8 cellular contexts compared by ENCODE assay signal in genomic region chr6:44270526-44271405, GRCh38. TPM values are rescaled to one million over a fixed set of nuclear protein-coding genes. Genes with fewer than 3 reads are reported as not detected.
DNase-seq lines count a peak whose midpoint lies in the region; ATAC-seq and TF ChIP-seq lines count a peak whose summit lies in the region.

No MANE protein-coding gene starts in this region.

- H3K4me3 ChIP-seq in CD4-positive, CD25-positive, alpha-beta regulatory T cell (ENCODE audit: low read depth, low read length) = no peak overlapping the region
- H3K4me3 ChIP-seq in adipocyte (ENCODE audit: low read length) (no peak overlapping the region), testis (peak overlapping the region in 1 of 2 donors; percentile 41)

- no peak for ATAC-seq in CD4-positive, CD25-positive, alpha-beta regulatory T cell (ENCODE audit: low read depth in 2 of 2)
- ATAC-seq in naive B cell (ENCODE audit: low read depth in 2 of 2) (no peak), GM21515 (IDR thresholded peaks at IDR 0.05; ENCODE audit: unreplicated experiment) (no peak)

- WGBS in testis, 2 donors = 4 to 8% methylated on average over 7 to 23 of the region's 90 CpGs

- TF ChIP-seq POLR2A in testis (IDR thresholded peaks at IDR 0.05) = no peak

- intact Hi-C loops in testis (cut with DNase I; ENCODE audit: low total_unique reads) = no loop called here

- H3K4me3 Mint-ChIP-seq in CD4-positive, CD25-positive, alpha-beta regulatory T cell = peak overlapping the region; percentile 43 to 78 (median 70)
- H3K4me3 Mint-ChIP-seq in IgD-negative memory B cell (peak overlapping the region; percentile 53 to 83 (median 76)), naive B cell (peak overlapping the region; percentile 53 to 92 (median 78))

- peaks cover 3% of the 10 kb centered on the region for H3K36me3 Mint-ChIP-seq in CD4-positive, CD25-positive, alpha-beta regulatory T cell
- no peaks in the 10 kb centered on the region for H3K36me3 Mint-ChIP-seq in IgD-negative memory B cell
- H3K36me3 Mint-ChIP-seq in naive B cell = peaks cover 0 to 5% of the 10 kb centered on the region in 2 donors

- peaks cover 0 to 37% (median 15%) of the 10 kb centered on the region in 4 donors for H3K4me1 Mint-ChIP-seq in CD4-positive, CD25-positive, alpha-beta regulatory T cell
- H3K4me1 Mint-ChIP-seq in IgD-negative memory B cell = peaks cover 16 to 20% (median 20%) of the 10 kb centered on the region in 3 donors
- peaks cover 26 to 46% (median 36%) of the 10 kb centered on the region in 3 donors for H3K4me1 Mint-ChIP-seq in naive B cell

- H3K9me3 Mint-ChIP-seq in CD4-positive, CD25-positive, alpha-beta regulatory T cell = peaks cover 0 to 2% (median 0%) of the 10 kb centered on the region in 7 donors
- no peaks in the 10 kb centered on the region for H3K9me3 Mint-ChIP-seq in IgD-negative memory B cell
- H3K9me3 Mint-ChIP-seq in naive B cell = no peaks in the 10 kb centered on the region

- H3K36me3 ChIP-seq in CD4-positive, CD25-positive, alpha-beta regulatory T cell (ENCODE audit: control insufficient read depth, insufficient read depth, low read length) = no peaks in the 10 kb centered on the region
- H3K36me3 ChIP-seq in adipocyte (ENCODE audit: control insufficient read depth, insufficient read depth, low read length, severe bottlenecking) (no peaks in the 10 kb centered on the region), testis (ENCODE audit: low read depth, missing control alignments) (no peaks in the 10 kb centered on the region)

- H3K4me1 ChIP-seq in CD4-positive, CD25-positive, alpha-beta regulatory T cell (ENCODE audit: control insufficient read depth, insufficient read depth, low read length, poor library complexity, severe bottlenecking) = peaks cover 13% of the 10 kb centered on the region
- no peaks in the 10 kb centered on the region for H3K4me1 ChIP-seq in adipocyte (ENCODE audit: control insufficient read depth, insufficient read depth, low read length)
- H3K4me1 ChIP-seq in testis = no peaks in the 10 kb centered on the region

- H3K27me3 ChIP-seq in CD4-positive, CD25-positive, alpha-beta regulatory T cell (ENCODE audit: control insufficient read depth, insufficient read depth, low read length) = peaks cover 21% of the 10 kb centered on the region
- peaks cover 62% of the 10 kb centered on the region for H3K27me3 ChIP-seq in adipocyte (replicated peaks; ENCODE audit: control insufficient read depth, insufficient read depth, low read length)
- H3K27me3 ChIP-seq in testis = no peaks in the 10 kb centered on the region

- DNase-seq in CD4-positive, CD25-positive, alpha-beta regulatory T cell = no peak
- DNase-seq in adipocyte (ENCODE audit: low read depth) (peak; percentile 33), naive B cell (no peak), SKM-1 treated with dmso at 0.1 percent for 144 hours (lab: John Stamatoyannopoulos, UW; ENCODE audit: unreplicated experiment) (no peak), testis (no peak), UCSD-AML1 (lab: John Stamatoyannopoulos, UW; ENCODE audit: unreplicated experiment) (no peak)

- H3K27ac Mint-ChIP-seq in CD4-positive, CD25-positive, alpha-beta regulatory T cell = peak overlapping the region in 1 of 3 donors; percentile 45
- H3K27ac Mint-ChIP-seq in IgD-negative memory B cell (no peak overlapping the region), naive B cell (peak overlapping the region in 1 of 6 donors; percentile 11)

- no peak for TF ChIP-seq CTCF in testis (IDR thresholded peaks at IDR 0.05)

- H3K27ac ChIP-seq in CD4-positive, CD25-positive, alpha-beta regulatory T cell (ENCODE audit: insufficient read depth, low read length, poor library complexity, severe bottlenecking) = no peak overlapping the region
- H3K27ac ChIP-seq in testis = no peak overlapping the region

- no peaks in the 10 kb centered on the region for H3K9me3 ChIP-seq in CD4-positive, CD25-positive, alpha-beta regulatory T cell (ENCODE audit: control insufficient read depth in 2 of 2, low read length in 2 of 2)
- no peaks in the 10 kb centered on the region for H3K9me3 ChIP-seq in adipocyte (ENCODE audit: control insufficient read depth, low read length)
- H3K9me3 ChIP-seq in testis = no peaks in the 10 kb centered on the region

- H3K9ac ChIP-seq in adipocyte (ENCODE audit: low read length) = no peak overlapping the region

- peaks cover 63% of the 10 kb centered on the region for H3K27me3 Mint-ChIP-seq in CD4-positive, CD25-positive, alpha-beta regulatory T cell
- peaks cover 35% of the 10 kb centered on the region for H3K27me3 Mint-ChIP-seq in IgD-negative memory B cell
- H3K27me3 Mint-ChIP-seq in naive B cell = peaks cover 35 to 55% (median 47%) of the 10 kb centered on the region in 3 donors

RNA-seq across cellular contexts. Expression of gene TMEM151B, which starts 0.5 kb away (rescaled TPM):
- total RNA-seq in CD4-positive, CD25-positive, alpha-beta regulatory T cell = not detected
- not detected for polyA plus RNA-seq in CD4-positive, CD25-positive, alpha-beta regulatory T cell
- polyA plus RNA-seq in IgD-negative memory B cell = not detected
- polyA plus RNA-seq in naive B cell (ENCODE audit: low read depth in 6 of 6) = not detected
- total RNA-seq in testis = 1 to 10 TPM; 1.6 to 2.8 TPM
- 1.3 TPM for polyA plus RNA-seq in testis (ENCODE audit: insufficient read depth, low read depth, low replicate concordance)

RNA-seq across cellular contexts. Expression of gene NFKBIE, which starts 5.4 kb away (rescaled TPM):
- 53.8 TPM for total RNA-seq in CD4-positive, CD25-positive, alpha-beta regulatory T cell
- polyA plus RNA-seq in CD4-positive, CD25-positive, alpha-beta regulatory T cell = 1 to 10 TPM; 3.6 to 7.0 (median 6.1) TPM
- polyA plus RNA-seq in IgD-negative memory B cell (23.5 TPM), naive B cell (ENCODE audit: low read depth in 6 of 6) (10 to 100 TPM; 22.1 to 30.8 (median 27.9) TPM), testis (ENCODE audit: insufficient read depth, low read depth, low replicate concordance) (13.1 TPM)
- 10 to 100 TPM; 18.3 to 29.2 TPM for total RNA-seq in testis

RNA-seq across cellular contexts. Expression of gene SLC35B2, which starts 13.4 kb away (rescaled TPM):
- 14.8 TPM for total RNA-seq in CD4-positive, CD25-positive, alpha-beta regulatory T cell
- polyA plus RNA-seq in CD4-positive, CD25-positive, alpha-beta regulatory T cell = 10 to 100 TPM; 33.0 to 42.4 (median 36.8) TPM
- polyA plus RNA-seq in IgD-negative memory B cell (42.6 TPM), naive B cell (ENCODE audit: low read depth in 6 of 6) (10 to 100 TPM; 24.2 to 38.6 (median 27.2) TPM), testis (ENCODE audit: insufficient read depth, low read depth, low replicate concordance) (32.1 TPM)
- total RNA-seq in testis = 10 to 100 TPM; 42.4 to 49.8 TPM

RNA-seq across cellular contexts. Expression of gene HSP90AB1, which starts 23.9 kb away (rescaled TPM):
- 399 TPM for total RNA-seq in CD4-positive, CD25-positive, alpha-beta regulatory T cell
- 100 to 1,000 TPM; 264 to 426 (median 333) TPM for polyA plus RNA-seq in CD4-positive, CD25-positive, alpha-beta regulatory T cell
- polyA plus RNA-seq in IgD-negative memory B cell = 435 TPM
- polyA plus RNA-seq in naive B cell (ENCODE audit: low read depth in 6 of 6) = 100 to 1,000 TPM; 420 to 486 (median 447) TPM
- total RNA-seq in testis = 100 to 1,000 TPM; 480 to 610 TPM
- 602 TPM for polyA plus RNA-seq in testis (ENCODE audit: insufficient read depth, low read depth, low replicate concordance)

RNA-seq across cellular contexts. Expression of gene AARS2, which starts 42.4 kb away (rescaled TPM):
- total RNA-seq in CD4-positive, CD25-positive, alpha-beta regulatory T cell = 15.7 TPM
- polyA plus RNA-seq in CD4-positive, CD25-positive, alpha-beta regulatory T cell = 1 to 10 TPM; 3.6 to 8.3 (median 6.1) TPM
- polyA plus RNA-seq in IgD-negative memory B cell (10.2 TPM), naive B cell (ENCODE audit: low read depth in 6 of 6) (10 to 100 TPM in 1 of 6 donors, 1 to 10 TPM in 5; 5.6 to 12.8 (median 7.8) TPM), testis (ENCODE audit: insufficient read depth, low read depth, low replicate concordance) (6.2 TPM)
- total RNA-seq in testis = 10 to 100 TPM; 13.4 to 14.6 TPM
